ENCODE assay signal across 24 cellular contexts in the genomic region with DNA sequence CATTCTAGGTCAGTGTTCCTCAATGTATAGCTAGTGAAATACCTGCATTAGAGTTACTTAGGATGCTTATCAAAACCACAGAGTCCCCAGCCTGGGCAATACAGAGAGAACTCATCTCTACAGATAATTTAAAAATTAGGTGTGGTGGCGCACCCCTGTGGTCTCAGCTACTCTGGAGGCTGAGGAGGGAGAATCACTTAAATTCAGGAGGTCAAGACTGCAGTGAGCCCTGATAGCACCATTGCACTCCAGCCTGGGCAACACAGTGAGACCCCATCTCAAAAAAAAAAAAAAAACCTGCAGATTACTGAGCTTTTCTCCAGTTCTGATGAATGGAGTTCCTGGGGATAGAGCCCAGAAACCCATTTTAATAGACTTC. TPM values are rescaled to one million over a fixed set of nuclear protein-coding genes. Genes with fewer than 3 reads are reported as not detected.
DNase-seq lines count a peak whose midpoint lies in the region; ATAC-seq, FAIRE-seq and TF ChIP-seq lines count a peak whose summit lies in the region.
"Had no signal": no experiment of that assay in that cellular context is flagged by ENCODE, and none has a peak within 500 bp of the region (broad histone marks: within the 10 kb centered on the region; RNA-seq: fewer than 3 reads in every experiment).

No MANE protein-coding gene starts in this region.

- WGBS in stomach, 5 donors, result 78 to 97% (median 91%) methylated on average over 1 of the region's 1 CpG

- no peak overlapping the region for H3K4me3 Mint-ChIP-seq in chondrocyte (ENCODE audit: unreplicated experiment)
- H3K4me3 Mint-ChIP-seq: neural crest cell had no signal

- H3K79me2 ChIP-seq in OCI-LY7 (ENCODE audit: insufficient read depth, low read depth, low read length), result no peaks in the 10 kb centered on the region

- H3K4me2 ChIP-seq in OCI-LY7 (ENCODE audit: low read length), result no peak overlapping the region

- H3K36me3 ChIP-seq in OCI-LY7 (ENCODE audit: insufficient read depth, low read length) (no peaks in the 10 kb centered on the region), stomach (no peaks in the 10 kb centered on the region)
- H3K36me3 ChIP-seq: BLaER1 treated with 17β-estradiol and CSF1 and Interleukin-3, amounts not matched to agents 10 nM and 100 nM; thyroid gland had no signal

- no peaks in the 10 kb centered on the region for H3K4me1 Mint-ChIP-seq in chondrocyte (ENCODE audit: low read depth)
- H3K4me1 Mint-ChIP-seq: neural crest cell had no signal

- peak; percentile 14 for DNase-seq in activated CD4-positive, alpha-beta T cell treated with anti-CD3 and anti-CD28 coated beads for 4 hours
- DNase-seq in activated CD4-positive, alpha-beta T cell treated with anti-CD3 and anti-CD28 coated beads for 1 hour, result no peak
- DNase-seq in D721Med (ENCODE audit: insufficient read length, low spot score), result no peak
- peak; percentile 23 for DNase-seq in OCI-LY7 (ENCODE audit: low spot score)
- DNase-seq in chondrocyte (ENCODE audit: low spot score), result no peak
- no peak for DNase-seq in NCI-H2107 treated with DMSO at 0.1 percent for 48 hours (lab: John Stamatoyannopoulos, UW; ENCODE audit: unreplicated experiment)
- DNase-seq in stomach, result no peak
- DNase-seq: activated T-cell treated with anti-CD3 and anti-CD28 coated beads, Interleukin-2, amount 50 U/mL, for 1 hour; caudate nucleus; DMS79 treated with DMSO at 0.1 percent for 48 hours; HCEC 1CT; left colon; midbrain; NCI-H1105; NCI-H526; PC-3; thyroid gland had no signal

- peak; percentile 5 for TF ChIP-seq CTCF in D721Med (IDR thresholded peaks at IDR 0.05; ENCODE audit: insufficient read depth, missing control alignments)
- peak; percentile 60 for TF ChIP-seq CTCF in OCI-LY7 (conservative IDR thresholded peaks at IDR 0.05; ENCODE audit: low read length)
- peak; percentile 16 for TF ChIP-seq CTCF in chondrocyte (IDR thresholded peaks at IDR 0.05)
- no peak for TF ChIP-seq CTCF in stomach (IDR thresholded peaks at IDR 0.05)

- FAIRE-seq in D721Med (lab: Jason Lieb, UNC), result no peak
- FAIRE-seq: A204.1 had no signal

- H3K27ac Mint-ChIP-seq in chondrocyte (ENCODE audit: unreplicated experiment), result no peak overlapping the region
- H3K27ac Mint-ChIP-seq: progenitor cell of endocrine pancreas had no signal

- intact Hi-C loops in OCI-LY7 (cut with micrococcal nuclease; ENCODE audit: unreplicated experiment), result loop anchor here (2.0 to 5.0 kb wide), 2 partner anchors 534 to 549 kb away; no protein-coding TSS in a partner anchor
- intact Hi-C loops in stomach (cut with DNase I; ENCODE audit: low total_unique reads), result no loop called here

- H3K4me3 ChIP-seq in OCI-LY7 (ENCODE audit: low read depth, low read length, poor library complexity, severe bottlenecking), result no peak overlapping the region
- no peak overlapping the region for H3K4me3 ChIP-seq in stomach
- H3K4me3 ChIP-seq: BLaER1 treated with 17β-estradiol and CSF1 and Interleukin-3, amounts not matched to agents 10 nM and 100 nM; SK-N-MC; skin epidermis; thyroid gland had no signal

- TF ChIP-seq EP300 in stomach (IDR thresholded peaks at IDR 0.05), result no peak

- no peaks in the 10 kb centered on the region for H3K36me3 Mint-ChIP-seq in chondrocyte (ENCODE audit: low read depth)

- H3K9me3 Mint-ChIP-seq in chondrocyte (ENCODE audit: low read depth), result peaks cover 19% of the 10 kb centered on the region

- TF ChIP-seq POLR2A in stomach (IDR thresholded peaks at IDR 0.05), result no peak

- no peaks in the 10 kb centered on the region for H4K20me1 ChIP-seq in OCI-LY7 (ENCODE audit: insufficient read depth, low read length)
- H4K20me1 ChIP-seq: BLaER1 treated with 17β-estradiol and CSF1 and Interleukin-3, amounts not matched to agents 10 nM and 100 nM had no signal

- no peak overlapping the region for H2AFZ ChIP-seq in OCI-LY7 (ENCODE audit: low read length)

- no peak overlapping the region for H3K27ac ChIP-seq in OCI-LY7 (ENCODE audit: low read depth, low read length, poor library complexity, severe bottlenecking)
- H3K27ac ChIP-seq in stomach, result no peak overlapping the region
- H3K27ac ChIP-seq: BLaER1 treated with 17β-estradiol and CSF1 and Interleukin-3, amounts not matched to agents 10 nM and 100 nM; SK-N-MC; skin epidermis; thyroid gland had no signal

- CTCF ChIA-PET in OCI-LY7 (lab: Charles Lee; ENCODE audit: unreplicated experiment), result no interaction called here

- no peak for ATAC-seq in HG02870 (IDR thresholded peaks at IDR 0.05; ENCODE audit: unreplicated experiment)
- ATAC-seq: left colon, PC-3 had no signal

- H3K27me3 Mint-ChIP-seq in chondrocyte (ENCODE audit: low read depth), result no peaks in the 10 kb centered on the region
- H3K27me3 Mint-ChIP-seq: progenitor cell of endocrine pancreas had no signal

- H3K9me3 ChIP-seq in OCI-LY7 (ENCODE audit: low read length) (peaks cover 18% of the 10 kb centered on the region), stomach (peaks cover 0 to 13% (median 6%) of the 10 kb centered on the region in 4 donors)
- H3K9me3 ChIP-seq: thyroid gland had no signal

- no peaks in the 10 kb centered on the region for H3K27me3 ChIP-seq in stomach
- H3K27me3 ChIP-seq: BLaER1 treated with 17β-estradiol and CSF1 and Interleukin-3, amounts not matched to agents 10 nM and 100 nM; thyroid gland had no signal

- no peaks in the 10 kb centered on the region for H3K9me2 ChIP-seq in OCI-LY7 (ENCODE audit: insufficient read depth, low read length)

- BruUV-seq in OCI-LY7 (replicated peaks; lab: Mats Ljungman, UMichigan), result no TSS peak

- H3K4me1 ChIP-seq in OCI-LY7 (ENCODE audit: insufficient read depth, low read length, poor library complexity, severe bottlenecking) (no peaks in the 10 kb centered on the region), stomach (no peaks in the 10 kb centered on the region)
- H3K4me1 ChIP-seq: thyroid gland had no signal

- POLR2A ChIA-PET in OCI-LY7 (lab: Charles Lee), result interaction anchor here (0.6 to 3.6 kb wide), 3 partner anchors 10 to 119 kb away, joined by 4 to 19 read pairs (median 7); partner anchors contain the start of genes ADAM10 and MINDY2

RNA-seq across cellular contexts. Expression of gene MINDY2, which starts 10.1 kb away (rescaled TPM):
- 9.9 and 10.5 TPM in 2 replicates for total RNA-seq in OCI-LY7 (2014; rRNA removed; shearing (Covaris generic))
- total RNA-seq in OCI-LY7 (2022), result 14.1 and 15.7 TPM in 2 replicates
- 16.0 to 19.4 TPM (median 19.0 TPM) in 3 replicates for total RNA-seq in chondrocyte
- total RNA-seq in stomach, result 10 to 100 TPM in 3 of 5 donors, 1 to 10 TPM in 2; 6.7 to 34.1 (median 12.8) TPM
- 1 to 10 TPM; 3.1 to 4.3 (median 3.7) TPM for polyA plus RNA-seq in stomach

RNA-seq across cellular contexts. Expression of gene ADAM10, which starts 11.5 kb away (rescaled TPM):
- total RNA-seq in OCI-LY7 (2014; rRNA removed; shearing (Covaris generic)), result 61.9 and 68.0 TPM in 2 replicates
- 103 and 110 TPM in 2 replicates for total RNA-seq in OCI-LY7 (2022)
- 147 to 181 TPM (median 148 TPM) in 3 replicates for total RNA-seq in chondrocyte
- total RNA-seq in stomach, result 100 to 1,000 TPM in 1 of 5 donors, 10 to 100 TPM in 4; 13.9 to 159 (median 21.0) TPM
- polyA plus RNA-seq in stomach, result 10 to 100 TPM in 1 of 3 donors, 1 to 10 TPM in 2; 5.8 to 10.0 (median 6.4) TPM

Comparison
In these comparisons a context has a peak if more than half of its experiments do, and no peak if none do; other contexts are left out.
1. DNase-seq: peak in activated CD4-positive, alpha-beta T cell treated with anti-CD3 and anti-CD28 coated beads for 4 hours (2 of 2) and OCI-LY7 (single experiment); none in activated CD4-positive, alpha-beta T cell treated with anti-CD3 and anti-CD28 coated beads for 1 hour (single experiment), D721Med (single experiment), chondrocyte (single experiment), NCI-H2107 treated with DMSO at 0.1 percent for 48 hours (single experiment) and stomach (single experiment).
2. CTCF ChIP-seq: peak in D721Med (single experiment), OCI-LY7 (single experiment) and chondrocyte (single experiment); none in stomach (0 of 7).